ENCODE assay signal across 1 cellular context in the genomic region with DNA sequence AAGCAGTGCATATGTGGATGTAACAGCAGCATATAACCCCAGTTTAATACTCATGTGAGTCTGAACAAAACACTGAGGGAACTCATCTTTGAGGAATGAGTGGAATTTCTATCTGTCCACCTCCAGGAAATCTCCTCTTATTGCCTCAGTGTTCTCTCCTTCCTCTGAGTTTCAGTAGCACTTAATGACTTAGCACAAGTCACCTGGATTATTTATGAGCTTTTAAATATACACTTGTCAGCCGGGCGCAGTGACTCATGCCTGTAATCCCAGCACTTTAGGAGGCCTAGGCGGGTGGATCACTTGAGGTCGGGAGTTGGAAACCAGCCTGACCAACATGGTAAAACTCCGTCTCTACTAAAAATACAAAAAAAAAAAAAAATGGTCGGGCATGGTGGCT.
TF ChIP-seq lines count a peak whose summit lies in the region.

No MANE protein-coding gene starts in this region.

TF ChIP-seq in HEK293, 187 proteins besides CTCF, POLR2A, EP300 and RAD21 (continued from another document and continues in another):
- TF ChIP-seq, protein P1, sequence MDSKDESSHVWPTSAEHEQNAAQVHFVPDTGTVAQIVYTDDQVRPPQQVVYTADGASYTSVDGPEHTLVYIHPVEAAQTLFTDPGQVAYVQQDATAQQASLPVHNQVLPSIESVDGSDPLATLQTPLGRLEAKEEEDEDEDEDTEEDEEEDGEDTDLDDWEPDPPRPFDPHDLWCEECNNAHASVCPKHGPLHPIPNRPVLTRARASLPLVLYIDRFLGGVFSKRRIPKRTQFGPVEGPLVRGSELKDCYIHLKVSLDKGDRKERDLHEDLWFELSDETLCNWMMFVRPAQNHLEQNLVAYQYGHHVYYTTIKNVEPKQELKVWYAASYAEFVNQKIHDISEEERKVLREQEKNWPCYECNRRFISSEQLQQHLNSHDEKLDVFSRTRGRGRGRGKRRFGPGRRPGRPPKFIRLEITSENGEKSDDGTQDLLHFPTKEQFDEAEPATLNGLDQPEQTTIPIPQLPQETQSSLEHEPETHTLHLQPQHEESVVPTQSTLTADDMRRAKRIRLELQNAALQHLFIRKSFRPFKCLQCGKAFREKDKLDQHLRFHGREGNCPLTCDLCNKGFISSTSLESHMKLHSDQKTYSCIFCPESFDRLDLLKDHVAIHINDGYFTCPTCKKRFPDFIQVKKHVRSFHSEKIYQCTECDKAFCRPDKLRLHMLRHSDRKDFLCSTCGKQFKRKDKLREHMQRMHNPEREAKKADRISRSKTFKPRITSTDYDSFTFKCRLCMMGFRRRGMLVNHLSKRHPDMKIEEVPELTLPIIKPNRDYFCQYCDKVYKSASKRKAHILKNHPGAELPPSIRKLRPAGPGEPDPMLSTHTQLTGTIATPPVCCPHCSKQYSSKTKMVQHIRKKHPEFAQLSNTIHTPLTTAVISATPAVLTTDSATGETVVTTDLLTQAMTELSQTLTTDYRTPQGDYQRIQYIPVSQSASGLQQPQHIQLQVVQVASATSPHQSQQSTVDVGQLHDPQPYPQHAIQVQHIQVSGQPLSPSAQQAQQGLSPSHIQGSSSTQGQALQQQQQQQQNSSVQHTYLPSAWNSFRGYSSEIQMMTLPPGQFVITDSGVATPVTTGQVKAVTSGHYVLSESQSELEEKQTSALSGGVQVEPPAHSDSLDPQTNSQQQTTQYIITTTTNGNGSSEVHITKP (tag by site-specific recombination; IDR thresholded peaks at IDR 0.05), result peak; percentile 23; the same call in 1 of the 2 replicates
- TF ChIP-seq, protein P2, sequence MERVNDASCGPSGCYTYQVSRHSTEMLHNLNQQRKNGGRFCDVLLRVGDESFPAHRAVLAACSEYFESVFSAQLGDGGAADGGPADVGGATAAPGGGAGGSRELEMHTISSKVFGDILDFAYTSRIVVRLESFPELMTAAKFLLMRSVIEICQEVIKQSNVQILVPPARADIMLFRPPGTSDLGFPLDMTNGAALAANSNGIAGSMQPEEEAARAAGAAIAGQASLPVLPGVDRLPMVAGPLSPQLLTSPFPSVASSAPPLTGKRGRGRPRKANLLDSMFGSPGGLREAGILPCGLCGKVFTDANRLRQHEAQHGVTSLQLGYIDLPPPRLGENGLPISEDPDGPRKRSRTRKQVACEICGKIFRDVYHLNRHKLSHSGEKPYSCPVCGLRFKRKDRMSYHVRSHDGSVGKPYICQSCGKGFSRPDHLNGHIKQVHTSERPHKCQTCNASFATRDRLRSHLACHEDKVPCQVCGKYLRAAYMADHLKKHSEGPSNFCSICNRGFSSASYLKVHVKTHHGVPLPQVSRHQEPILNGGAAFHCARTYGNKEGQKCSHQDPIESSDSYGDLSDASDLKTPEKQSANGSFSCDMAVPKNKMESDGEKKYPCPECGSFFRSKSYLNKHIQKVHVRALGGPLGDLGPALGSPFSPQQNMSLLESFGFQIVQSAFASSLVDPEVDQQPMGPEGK (tag by site-specific recombination; IDR thresholded peaks at IDR 0.05), result 0 out of 2 replicates have a peak, but pooled peaks have one; percentile 20
- no peak for TF ChIP-seq ZBTB48 (tag by site-specific recombination; IDR thresholded peaks at IDR 0.05)
- TF ChIP-seq KLF10 (tag by site-specific recombination; IDR thresholded peaks at IDR 0.05), result peak; percentile 73
- TF ChIP-seq KLF16 (tag by site-specific recombination; IDR thresholded peaks at IDR 0.05), result no peak
- peak; percentile 81; the same call in 1 of the 2 replicates for TF ChIP-seq ZNF24 (tag by site-specific recombination; IDR thresholded peaks at IDR 0.05)
- TF ChIP-seq, protein P3, sequence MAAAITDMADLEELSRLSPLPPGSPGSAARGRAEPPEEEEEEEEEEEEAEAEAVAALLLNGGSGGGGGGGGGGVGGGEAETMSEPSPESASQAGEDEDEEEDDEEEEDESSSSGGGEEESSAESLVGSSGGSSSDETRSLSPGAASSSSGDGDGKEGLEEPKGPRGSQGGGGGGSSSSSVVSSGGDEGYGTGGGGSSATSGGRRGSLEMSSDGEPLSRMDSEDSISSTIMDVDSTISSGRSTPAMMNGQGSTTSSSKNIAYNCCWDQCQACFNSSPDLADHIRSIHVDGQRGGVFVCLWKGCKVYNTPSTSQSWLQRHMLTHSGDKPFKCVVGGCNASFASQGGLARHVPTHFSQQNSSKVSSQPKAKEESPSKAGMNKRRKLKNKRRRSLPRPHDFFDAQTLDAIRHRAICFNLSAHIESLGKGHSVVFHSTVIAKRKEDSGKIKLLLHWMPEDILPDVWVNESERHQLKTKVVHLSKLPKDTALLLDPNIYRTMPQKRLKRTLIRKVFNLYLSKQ (tag by site-specific recombination; IDR thresholded peaks at IDR 0.05; ENCODE audit: borderline replicate concordance), result no peak
- no peak for TF ChIP-seq ZNF621 (tag by site-specific recombination; IDR thresholded peaks at IDR 0.05)
- TF ChIP-seq, protein P4, sequence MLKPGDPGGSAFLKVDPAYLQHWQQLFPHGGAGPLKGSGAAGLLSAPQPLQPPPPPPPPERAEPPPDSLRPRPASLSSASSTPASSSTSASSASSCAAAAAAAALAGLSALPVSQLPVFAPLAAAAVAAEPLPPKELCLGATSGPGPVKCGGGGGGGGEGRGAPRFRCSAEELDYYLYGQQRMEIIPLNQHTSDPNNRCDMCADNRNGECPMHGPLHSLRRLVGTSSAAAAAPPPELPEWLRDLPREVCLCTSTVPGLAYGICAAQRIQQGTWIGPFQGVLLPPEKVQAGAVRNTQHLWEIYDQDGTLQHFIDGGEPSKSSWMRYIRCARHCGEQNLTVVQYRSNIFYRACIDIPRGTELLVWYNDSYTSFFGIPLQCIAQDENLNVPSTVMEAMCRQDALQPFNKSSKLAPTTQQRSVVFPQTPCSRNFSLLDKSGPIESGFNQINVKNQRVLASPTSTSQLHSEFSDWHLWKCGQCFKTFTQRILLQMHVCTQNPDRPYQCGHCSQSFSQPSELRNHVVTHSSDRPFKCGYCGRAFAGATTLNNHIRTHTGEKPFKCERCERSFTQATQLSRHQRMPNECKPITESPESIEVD (tag by site-specific recombination; IDR thresholded peaks at IDR 0.05), result peak; percentile 59; the same call in 1 of the 2 replicates
- TF ChIP-seq, protein P5, sequence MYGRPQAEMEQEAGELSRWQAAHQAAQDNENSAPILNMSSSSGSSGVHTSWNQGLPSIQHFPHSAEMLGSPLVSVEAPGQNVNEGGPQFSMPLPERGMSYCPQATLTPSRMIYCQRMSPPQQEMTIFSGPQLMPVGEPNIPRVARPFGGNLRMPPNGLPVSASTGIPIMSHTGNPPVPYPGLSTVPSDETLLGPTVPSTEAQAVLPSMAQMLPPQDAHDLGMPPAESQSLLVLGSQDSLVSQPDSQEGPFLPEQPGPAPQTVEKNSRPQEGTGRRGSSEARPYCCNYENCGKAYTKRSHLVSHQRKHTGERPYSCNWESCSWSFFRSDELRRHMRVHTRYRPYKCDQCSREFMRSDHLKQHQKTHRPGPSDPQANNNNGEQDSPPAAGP (tag by site-specific recombination; IDR thresholded peaks at IDR 0.05), result peak; percentile 50; the same call in 1 of the 2 replicates
- TF ChIP-seq, protein P6, sequence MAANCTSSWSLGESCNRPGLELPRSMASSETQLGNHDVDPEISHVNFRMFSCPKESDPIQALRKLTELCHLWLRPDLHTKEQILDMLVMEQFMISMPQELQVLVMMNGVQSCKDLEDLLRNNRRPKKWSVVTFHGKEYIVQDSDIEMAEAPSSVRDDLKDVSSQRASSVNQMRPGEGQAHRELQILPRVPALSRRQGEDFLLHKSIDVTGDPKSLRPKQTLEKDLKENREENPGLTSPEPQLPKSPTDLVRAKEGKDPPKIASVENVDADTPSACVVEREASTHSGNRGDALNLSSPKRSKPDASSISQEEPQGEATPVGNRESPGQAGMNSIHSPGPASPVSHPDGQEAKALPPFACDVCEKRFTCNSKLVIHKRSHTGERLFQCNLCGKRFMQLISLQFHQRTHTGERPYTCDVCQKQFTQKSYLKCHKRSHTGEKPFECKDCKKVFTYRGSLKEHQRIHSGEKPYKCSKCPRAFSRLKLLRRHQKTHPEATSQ (tag by site-specific recombination; IDR thresholded peaks at IDR 0.05), result no peak
- TF ChIP-seq ZNF660 (tag by site-specific recombination; IDR thresholded peaks at IDR 0.05), result 0 out of 2 replicates have a peak, but pooled peaks have one; percentile 32
- peak; percentile 75 for TF ChIP-seq FEZF1 (tag by site-specific recombination; IDR thresholded peaks at IDR 0.05)
- TF ChIP-seq ZBTB17 (tag by site-specific recombination; IDR thresholded peaks at IDR 0.05), result peak; percentile 72
- no peak for TF ChIP-seq ZNF274 (IDR thresholded peaks at IDR 0.05; ENCODE audit: low read length)
- no peak for TF ChIP-seq ZNF274 (tag by site-specific recombination; IDR thresholded peaks at IDR 0.05; ENCODE audit: borderline replicate concordance)
- no peak; the same call in 1 of the 2 replicates for TF ChIP-seq ZFHX2 (tag by site-specific recombination; conservative IDR thresholded peaks at IDR 0.05)
- no peak for TF ChIP-seq ZNF514 (tag by site-specific recombination; IDR thresholded peaks at IDR 0.05)
- no peak for TF ChIP-seq HOXC10 (CRISPR knock-in tag; IDR thresholded peaks at IDR 0.05)
- TF ChIP-seq KLF8 (tag by site-specific recombination; IDR thresholded peaks at IDR 0.05), result peak; percentile 65
- peak; percentile 79 for TF ChIP-seq ZNF600 (tag by site-specific recombination; IDR thresholded peaks at IDR 0.05)
- TF ChIP-seq, protein P7, sequence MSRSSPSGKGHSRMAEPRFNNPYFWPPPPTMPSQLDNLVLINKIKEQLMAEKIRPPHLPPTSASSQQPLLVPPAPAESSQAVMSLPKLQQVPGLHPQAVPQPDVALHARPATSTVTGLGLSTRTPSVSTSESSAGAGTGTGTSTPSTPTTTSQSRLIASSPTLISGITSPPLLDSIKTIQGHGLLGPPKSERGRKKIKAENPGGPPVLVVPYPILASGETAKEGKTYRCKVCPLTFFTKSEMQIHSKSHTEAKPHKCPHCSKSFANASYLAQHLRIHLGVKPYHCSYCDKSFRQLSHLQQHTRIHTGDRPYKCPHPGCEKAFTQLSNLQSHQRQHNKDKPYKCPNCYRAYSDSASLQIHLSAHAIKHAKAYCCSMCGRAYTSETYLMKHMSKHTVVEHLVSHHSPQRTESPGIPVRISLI (tag by site-specific recombination; IDR thresholded peaks at IDR 0.05), result no peak
- TF ChIP-seq, protein P8, sequence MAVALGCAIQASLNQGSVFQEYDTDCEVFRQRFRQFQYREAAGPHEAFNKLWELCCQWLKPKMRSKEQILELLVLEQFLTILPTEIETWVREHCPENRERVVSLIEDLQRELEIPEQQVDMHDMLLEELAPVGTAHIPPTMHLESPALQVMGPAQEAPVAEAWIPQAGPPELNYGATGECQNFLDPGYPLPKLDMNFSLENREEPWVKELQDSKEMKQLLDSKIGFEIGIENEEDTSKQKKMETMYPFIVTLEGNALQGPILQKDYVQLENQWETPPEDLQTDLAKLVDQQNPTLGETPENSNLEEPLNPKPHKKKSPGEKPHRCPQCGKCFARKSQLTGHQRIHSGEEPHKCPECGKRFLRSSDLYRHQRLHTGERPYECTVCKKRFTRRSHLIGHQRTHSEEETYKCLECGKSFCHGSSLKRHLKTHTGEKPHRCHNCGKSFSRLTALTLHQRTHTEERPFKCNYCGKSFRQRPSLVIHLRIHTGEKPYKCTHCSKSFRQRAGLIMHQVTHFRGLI (tag by site-specific recombination; IDR thresholded peaks at IDR 0.05), result peak; percentile 49; the same call in 1 of the 2 replicates
- TF ChIP-seq, protein P9, sequence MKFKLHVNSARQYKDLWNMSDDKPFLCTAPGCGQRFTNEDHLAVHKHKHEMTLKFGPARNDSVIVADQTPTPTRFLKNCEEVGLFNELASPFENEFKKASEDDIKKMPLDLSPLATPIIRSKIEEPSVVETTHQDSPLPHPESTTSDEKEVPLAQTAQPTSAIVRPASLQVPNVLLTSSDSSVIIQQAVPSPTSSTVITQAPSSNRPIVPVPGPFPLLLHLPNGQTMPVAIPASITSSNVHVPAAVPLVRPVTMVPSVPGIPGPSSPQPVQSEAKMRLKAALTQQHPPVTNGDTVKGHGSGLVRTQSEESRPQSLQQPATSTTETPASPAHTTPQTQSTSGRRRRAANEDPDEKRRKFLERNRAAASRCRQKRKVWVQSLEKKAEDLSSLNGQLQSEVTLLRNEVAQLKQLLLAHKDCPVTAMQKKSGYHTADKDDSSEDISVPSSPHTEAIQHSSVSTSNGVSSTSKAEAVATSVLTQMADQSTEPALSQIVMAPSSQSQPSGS (tag by site-specific recombination; IDR thresholded peaks at IDR 0.05; ENCODE audit: low read depth), result 0 out of 2 replicates have a peak, but pooled peaks have one; percentile 33
- no peak for TF ChIP-seq ZNF830 (tag by site-specific recombination; IDR thresholded peaks at IDR 0.05; ENCODE audit: low read depth)
- peak; percentile 57; the same call in 1 of the 2 replicates for TF ChIP-seq BCL11B (tag by site-specific recombination; IDR thresholded peaks at IDR 0.05; ENCODE audit: low read depth)
- peak; percentile 81; the same call in 1 of the 2 replicates for TF ChIP-seq ZNF184 (tag by site-specific recombination; IDR thresholded peaks at IDR 0.05)
- TF ChIP-seq, protein P10, sequence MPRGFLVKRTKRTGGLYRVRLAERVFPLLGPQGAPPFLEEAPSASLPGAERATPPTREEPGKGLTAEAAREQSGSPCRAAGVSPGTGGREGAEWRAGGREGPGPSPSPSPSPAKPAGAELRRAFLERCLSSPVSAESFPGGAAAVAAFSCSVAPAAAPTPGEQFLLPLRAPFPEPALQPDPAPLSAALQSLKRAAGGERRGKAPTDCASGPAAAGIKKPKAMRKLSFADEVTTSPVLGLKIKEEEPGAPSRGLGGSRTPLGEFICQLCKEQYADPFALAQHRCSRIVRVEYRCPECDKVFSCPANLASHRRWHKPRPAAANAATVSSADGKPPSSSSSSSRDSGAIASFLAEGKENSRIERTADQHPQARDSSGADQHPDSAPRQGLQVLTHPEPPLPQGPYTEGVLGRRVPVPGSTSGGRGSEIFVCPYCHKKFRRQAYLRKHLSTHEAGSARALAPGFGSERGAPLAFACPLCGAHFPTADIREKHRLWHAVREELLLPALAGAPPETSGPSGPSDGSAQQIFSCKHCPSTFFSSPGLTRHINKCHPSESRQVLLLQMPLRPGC (tag by site-specific recombination; IDR thresholded peaks at IDR 0.05), result 0 out of 2 replicates have a peak, but pooled peaks have one; percentile 44
- TF ChIP-seq ZFP69B (tag by site-specific recombination; IDR thresholded peaks at IDR 0.05), result 0 out of 2 replicates have a peak, but pooled peaks have one; percentile 24
- no peak for TF ChIP-seq ZFP37 (tag by site-specific recombination; IDR thresholded peaks at IDR 0.05)
- peak; percentile 38; the same call in 1 of the 2 replicates for TF ChIP-seq SP2 (tag by site-specific recombination; IDR thresholded peaks at IDR 0.05)
- TF ChIP-seq ZNF510 (tag by site-specific recombination; IDR thresholded peaks at IDR 0.05; ENCODE audit: insufficient replicate concordance), result no peak
- TF ChIP-seq RBAK (tag by site-specific recombination; IDR thresholded peaks at IDR 0.05), result no peak
- peak; percentile 94 for TF ChIP-seq OSR2 (tag by site-specific recombination; IDR thresholded peaks at IDR 0.05)
- peak; percentile 88 for TF ChIP-seq ZNF629 (tag by site-specific recombination; IDR thresholded peaks at IDR 0.05)
- no peak for TF ChIP-seq SCRT1 (tag by site-specific recombination; IDR thresholded peaks at IDR 0.05; ENCODE audit: borderline replicate concordance)
- TF ChIP-seq ZXDB (tag by site-specific recombination; IDR thresholded peaks at IDR 0.05), result peak; percentile 66
- peak; percentile 77 for TF ChIP-seq ZNF366 (tag by site-specific recombination; conservative IDR thresholded peaks at IDR 0.05)
- TF ChIP-seq, protein P11, sequence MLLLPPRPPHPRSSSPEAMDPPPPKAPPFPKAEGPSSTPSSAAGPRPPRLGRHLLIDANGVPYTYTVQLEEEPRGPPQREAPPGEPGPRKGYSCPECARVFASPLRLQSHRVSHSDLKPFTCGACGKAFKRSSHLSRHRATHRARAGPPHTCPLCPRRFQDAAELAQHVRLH (tag by site-specific recombination; IDR thresholded peaks at IDR 0.05), result no peak
